Comparison of ENCODE assay signal across 21 cellular contexts in the genomic region with DNA sequence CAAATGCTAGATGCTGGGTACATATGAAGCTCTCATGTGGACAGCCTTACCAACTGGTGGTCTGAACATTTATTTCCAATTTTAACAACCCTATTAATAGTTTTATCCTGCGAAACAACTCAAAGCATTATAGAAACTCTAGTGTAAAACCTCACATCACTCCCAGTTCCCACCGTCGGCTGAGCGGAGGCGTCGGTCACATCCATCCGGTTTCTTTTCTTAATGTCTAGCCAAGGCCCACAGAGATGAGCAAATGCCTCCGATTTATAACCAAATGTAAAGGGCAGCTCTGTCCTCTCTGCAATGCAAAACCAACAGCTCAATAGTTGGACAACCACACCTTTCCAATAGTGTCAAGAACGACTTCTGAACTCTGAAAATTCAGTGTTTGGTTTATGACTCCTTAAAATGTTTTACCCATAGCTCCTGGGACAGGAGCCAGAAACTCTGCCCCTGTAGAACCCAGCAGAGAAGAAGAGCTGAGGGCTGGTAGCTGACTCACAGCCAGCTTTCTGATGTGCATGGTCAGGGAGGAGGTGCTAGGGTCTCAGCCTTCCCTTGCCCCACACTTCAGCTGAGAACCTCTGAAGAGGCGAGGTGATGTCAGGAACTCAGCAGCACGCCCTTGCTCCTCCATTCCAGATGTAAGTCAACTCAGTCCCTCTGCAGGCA.
"Had no signal": no experiment of that assay in that cellular context is flagged by ENCODE, and none has a peak within 500 bp of the region (broad histone marks: within the 10 kb centered on the region; RNA-seq: fewer than 3 reads in every experiment).

No MANE protein-coding gene starts in this region.

- H3K27ac Mint-ChIP-seq: activated T-helper 2 cell treated with anti-CD3 and anti-CD28 coated beads, Interferon-gamma antibody, Interleukin-2, Interleukin-4, amounts not matched to agents 10 μg/mL and 5 μg/mL and 100 μg/mL, durations not matched to agents 14 hours and 24 hours and 36 hours; mesothelial cell of epicardium had no signal

- H3K9me3 ChIP-seq: heart right ventricle, lower lobe of right lung, tibial nerve had no signal

- H3K9me3 Mint-ChIP-seq: activated T-helper 2 cell treated with anti-CD3 and anti-CD28 coated beads, Interferon-gamma antibody, Interleukin-2, Interleukin-4, amounts not matched to agents 10 μg/mL and 5 μg/mL and 100 μg/mL, durations not matched to agents 14 hours and 24 hours and 36 hours; mesothelial cell of epicardium had no signal

- H3K4me3 ChIP-seq: heart right ventricle, lower lobe of right lung, SK-N-MC, tibial nerve had no signal

- H3K36me3 ChIP-seq: heart right ventricle, lower lobe of right lung, tibial nerve had no signal

- H3K27ac ChIP-seq: heart right ventricle, lower lobe of right lung, parathyroid adenoma, SK-N-MC, tibial nerve had no signal

- H3K4me1 Mint-ChIP-seq: mesothelial cell of epicardium had no signal

- H3K36me3 Mint-ChIP-seq: brain, mesothelial cell of epicardium had no signal

- H3K4me1 ChIP-seq: heart right ventricle, lower lobe of right lung, tibial nerve had no signal

- H3K4me3 Mint-ChIP-seq: brain, mesothelial cell of epicardium had no signal

- DNase-seq: activated CD4-positive, alpha-beta T cell treated with anti-CD3 and anti-CD28 coated beads, Interleukin-2, amount 50 U/mL, for 1 hour; activated naive CD4-positive, alpha-beta T cell treated with anti-CD3 and anti-CD28 coated beads, Interleukin-2, amount 50 U/mL, for 16 hours; activated T-cell treated with anti-CD3 and anti-CD28 coated beads, Interleukin-2, amount 50 U/mL, for 1 hour; amniotic stem cell; cortex of kidney; effector CD4-positive, alpha-beta T cell; heart right ventricle; left colon; lower lobe of right lung; retina; stimulated activated CD4-positive, alpha-beta T cell treated with anti-CD3 and anti-CD28 coated beads, Interleukin-15, amount 100 ng/mL, for 24 hours; stimulated activated CD4-positive, alpha-beta T cell treated with anti-CD3 and anti-CD28 coated beads, Interleukin-4, amount 100 ng/mL, for 1 hour; stimulated activated naive CD4-positive, alpha-beta T cell; substantia nigra; T1000 had no signal
